ENCODE assay signal across 8 cellular contexts in the genomic region with DNA sequence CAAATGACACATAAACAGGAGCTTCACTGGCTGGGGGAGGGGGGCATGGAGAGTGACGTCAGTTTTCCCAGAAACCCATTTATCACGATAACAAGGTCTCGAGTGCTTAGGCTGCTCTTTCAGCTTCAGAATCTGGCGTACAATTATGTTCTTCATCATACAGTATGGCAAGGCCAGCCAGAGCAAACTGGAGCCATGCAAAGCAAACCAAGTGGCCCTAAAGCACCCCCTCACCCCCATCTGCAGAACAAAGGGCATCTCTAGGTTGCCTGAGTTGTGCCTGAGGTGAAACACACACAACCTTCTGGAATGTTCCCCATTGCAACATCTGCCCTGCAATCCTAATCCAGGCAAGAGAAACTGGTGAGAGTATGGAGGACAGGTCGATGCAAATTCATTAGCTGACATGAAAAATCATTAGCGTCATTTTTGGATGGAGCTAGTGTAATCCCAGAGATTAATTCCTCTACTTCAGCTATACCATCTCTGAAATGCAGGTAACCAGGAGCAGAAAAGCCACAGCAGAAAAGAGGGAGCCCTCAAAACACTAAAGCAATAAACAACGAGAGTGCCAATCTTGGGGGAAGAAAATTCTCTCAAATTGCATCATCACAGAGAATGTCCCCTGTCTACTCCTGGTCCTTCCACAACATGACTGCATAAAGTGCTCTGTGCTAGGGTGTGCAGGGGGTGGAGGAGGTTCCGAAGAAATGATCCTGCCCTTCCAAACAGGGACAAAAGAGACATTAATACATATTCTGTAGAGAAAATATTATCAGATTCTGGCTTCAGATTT. TPM values are rescaled to one million over a fixed set of nuclear protein-coding genes. Genes with fewer than 3 reads are reported as not detected.
DNase-seq lines count a peak whose midpoint lies in the region; ATAC-seq and TF ChIP-seq lines count a peak whose summit lies in the region.

No MANE protein-coding gene starts in this region.

- no peaks in the 10 kb centered on the region for H3K9me3 Mint-ChIP-seq in activated CD4-positive, alpha-beta memory T cell treated with anti-CD3 and anti-CD28 coated beads for 36 hours

- ATAC-seq in Right ventricle myocardium superior (ENCODE audit: poor library complexity) (no peak), gastroesophageal sphincter (no peak), GM18907 (IDR thresholded peaks at IDR 0.05; ENCODE audit: unreplicated experiment) (no peak), GM18870 (IDR thresholded peaks at IDR 0.05; ENCODE audit: unreplicated experiment) (no peak)

- no peaks in the 10 kb centered on the region for H3K27me3 Mint-ChIP-seq in activated CD4-positive, alpha-beta memory T cell treated with anti-CD3 and anti-CD28 coated beads for 36 hours

- POLR2A ChIA-PET in activated CD4-positive, alpha-beta memory T cell treated with anti-CD3 and anti-CD28 coated beads for 36 hours (lab: Charles Lee): interaction anchor here (0.7 to 4.3 kb wide), 18 partner anchors 7 to 222 kb away, joined by 3 to 43 read pairs (median 4); a partner anchor contains a TSS

- no peak for TF ChIP-seq POLR2A in gastroesophageal sphincter (IDR thresholded peaks at IDR 0.05)

- peaks cover 26% of the 10 kb centered on the region for H3K4me1 Mint-ChIP-seq in activated CD4-positive, alpha-beta memory T cell treated with anti-CD3 and anti-CD28 coated beads for 36 hours (ENCODE audit: low read depth)

- H3K4me1 ChIP-seq in left ventricle myocardium inferior (peaks cover 11% of the 10 kb centered on the region), gastroesophageal sphincter (peaks cover 0 to 43% (median 2%) of the 10 kb centered on the region in 3 donors)

- intact Hi-C loops in left ventricle myocardium inferior (cut with micrococcal nuclease) (no loop called here), Right ventricle myocardium superior (cut with DNase I) (no loop called here)
- intact Hi-C loops in activated CD4-positive, alpha-beta memory T cell treated with anti-CD3 and anti-CD28 coated beads for 36 hours (cut with micrococcal nuclease): loop anchor here (1.0 to 5.0 kb wide), 5 partner anchors 36 to 224 kb away; a partner anchor contains a TSS

- H3K36me3 ChIP-seq in left ventricle myocardium inferior (no peaks in the 10 kb centered on the region), gastroesophageal sphincter (no peaks in the 10 kb centered on the region)

- H3K27me3 ChIP-seq in left ventricle myocardium inferior (ENCODE audit: low read depth) (no peaks in the 10 kb centered on the region), gastroesophageal sphincter (no peaks in the 10 kb centered on the region)

- no peak for TF ChIP-seq EP300 in gastroesophageal sphincter (IDR thresholded peaks at IDR 0.05)

- CTCF ChIA-PET in activated CD4-positive, alpha-beta memory T cell treated with anti-CD3 and anti-CD28 coated beads for 36 hours (lab: Charles Lee): interaction anchor here (1.0 to 2.7 kb wide), 4 partner anchors 9 to 43 kb away, joined by 5 to 12 read pairs (median 6); no protein-coding TSS in a partner anchor

- TF ChIP-seq CTCF in left ventricle myocardium inferior (IDR thresholded peaks at IDR 0.05; ENCODE audit: borderline replicate concordance) (no peak), gastroesophageal sphincter (IDR thresholded peaks at IDR 0.05) (no peak)

- H3K27ac Mint-ChIP-seq in activated CD4-positive, alpha-beta memory T cell treated with anti-CD3 and anti-CD28 coated beads for 36 hours: peak overlapping the region; percentile 99

- H3K36me3 Mint-ChIP-seq in activated CD4-positive, alpha-beta memory T cell treated with anti-CD3 and anti-CD28 coated beads for 36 hours: peaks cover 5% of the 10 kb centered on the region

- 43 to 52% methylated on average over 3 to 5 of the region's 8 CpGs for WGBS in gastroesophageal sphincter (ENCODE audit: low coverage in 1 of 2), 2 donors

- DNase-seq in left ventricle myocardium inferior (no peak), Right ventricle myocardium superior (no peak), DMS53 (lab: John Stamatoyannopoulos, UW) (no peak)
- peak; percentile 88 for DNase-seq in activated CD4-positive, alpha-beta memory T cell treated with anti-CD3 and anti-CD28 coated beads for 36 hours
- peak; percentile 51 to 52 for DNase-seq in stimulated activated CD8-positive, alpha-beta memory T cell treated with anti-CD3 and anti-CD28 coated beads, Interleukin-7, amount 100 ng/mL, for 48 hours (ENCODE audit: extremely low read depth in 1 of 2, low read depth in 1 of 2)

- H3K4me3 Mint-ChIP-seq in activated CD4-positive, alpha-beta memory T cell treated with anti-CD3 and anti-CD28 coated beads for 36 hours: peak overlapping the region; percentile 88

- no peak overlapping the region for H3K27ac ChIP-seq in left ventricle myocardium inferior (replicated peaks)
- H3K27ac ChIP-seq in gastroesophageal sphincter: peak overlapping the region in 3 of 4 donors; percentile 28 to 90 (median 86)

- H3K4me3 ChIP-seq in left ventricle myocardium inferior: peak overlapping the region; percentile 81
- peak overlapping the region in 1 of 2 donors; percentile 78 for H3K4me3 ChIP-seq in gastroesophageal sphincter

- H3K9me3 ChIP-seq in left ventricle myocardium inferior (replicated peaks) (no peaks in the 10 kb centered on the region), gastroesophageal sphincter (no peaks in the 10 kb centered on the region)

RNA-seq across cellular contexts. Expression of a gene that starts 1.8 kb away (rescaled TPM):
- total RNA-seq in left ventricle myocardium inferior: 5.6 TPM
- total RNA-seq in Right ventricle myocardium superior: 6.6 TPM
- total RNA-seq in activated CD4-positive, alpha-beta memory T cell treated with anti-CD3 and anti-CD28 coated beads for 36 hours: 100 to 1,000 TPM; 154 to 156 TPM
- total RNA-seq in gastroesophageal sphincter: 10 to 100 TPM; 19.3 to 97.9 (median 40.6) TPM

Comparison
In these comparisons a context has a peak if more than half of its experiments do, and no peak if none do; other contexts are left out.
1. DNase-seq: peak in activated CD4-positive, alpha-beta memory T cell treated with anti-CD3 and anti-CD28 coated beads for 36 hours (single experiment) and stimulated activated CD8-positive, alpha-beta memory T cell treated with anti-CD3 and anti-CD28 coated beads, Interleukin-7, amount 100 ng/mL, for 48 hours (2 of 2); none in left ventricle myocardium inferior (single experiment), Right ventricle myocardium superior (single experiment) and DMS53 (single experiment).